19 cellular contexts compared by ENCODE assay signal in genomic region chr3:170003881-170004356, GRCh38. TPM values are rescaled to one million over a fixed set of nuclear protein-coding genes. Genes with fewer than 3 reads are reported as not detected.
DNase-seq lines count a peak whose midpoint lies in the region; ATAC-seq and TF ChIP-seq lines count a peak whose summit lies in the region.
"Had no signal": no experiment of that assay in that cellular context is flagged by ENCODE, and none has a peak within 500 bp of the region (broad histone marks: within the 10 kb centered on the region; RNA-seq: fewer than 3 reads in every experiment).

No MANE protein-coding gene starts in this region.

- H3K36me3 Mint-ChIP-seq in CD4-positive, alpha-beta T cell (ENCODE audit: low read depth): peaks cover 5% of the 10 kb centered on the region
- peaks cover 6% of the 10 kb centered on the region for H3K36me3 Mint-ChIP-seq in endothelial cell (ENCODE audit: low read depth, unreplicated experiment)
- H3K36me3 Mint-ChIP-seq in naive B cell: peaks cover 0 to 13% of the 10 kb centered on the region in 2 donors

- ATAC-seq in CD4-positive, alpha-beta T cell (ENCODE audit: poor library complexity): no peak
- ATAC-seq in naive B cell (ENCODE audit: low read depth in 2 of 2) (no peak), foreskin keratinocyte (no peak)
- ATAC-seq: body of pancreas, K562 had no signal

- no peaks in the 10 kb centered on the region for H3K27me3 ChIP-seq in CD4-positive, alpha-beta T cell (ENCODE audit: control insufficient read depth, insufficient read depth, low read length)
- H3K27me3 ChIP-seq in DOHH2 (ENCODE audit: control insufficient read depth, low read length) (no peaks in the 10 kb centered on the region), foreskin keratinocyte (no peaks in the 10 kb centered on the region)
- H3K27me3 ChIP-seq: body of pancreas, tibial artery had no signal

- H3K4me1 ChIP-seq in DOHH2 (ENCODE audit: control insufficient read depth, low read length): peaks cover 44% of the 10 kb centered on the region
- H3K4me1 ChIP-seq in foreskin keratinocyte: no peaks in the 10 kb centered on the region
- H3K4me1 ChIP-seq: body of pancreas, tibial artery had no signal

- no peaks in the 10 kb centered on the region for H3K9me3 Mint-ChIP-seq in CD4-positive, alpha-beta T cell
- H3K9me3 Mint-ChIP-seq in endothelial cell (ENCODE audit: unreplicated experiment): no peaks in the 10 kb centered on the region
- peaks cover 0 to 4% (median 0%) of the 10 kb centered on the region in 7 donors for H3K9me3 Mint-ChIP-seq in naive B cell
- H3K9me3 Mint-ChIP-seq: activated T-helper 2 cell treated with anti-CD3 and anti-CD28 coated beads, Interferon-gamma antibody, Interleukin-2, Interleukin-4, amounts not matched to agents 10 μg/mL and 5 μg/mL and 100 μg/mL, durations not matched to agents 14 hours and 24 hours and 36 hours; H9 had no signal

- H3K27ac ChIP-seq in CD4-positive, alpha-beta T cell (ENCODE audit: low read depth, low read length): no peak overlapping the region
- H3K27ac ChIP-seq in DOHH2 (ENCODE audit: low read depth, low read length): no peak overlapping the region
- H3K27ac ChIP-seq in foreskin keratinocyte: no peak overlapping the region
- H3K27ac ChIP-seq: body of pancreas, tibial artery had no signal

- H3K27ac Mint-ChIP-seq in CD4-positive, alpha-beta T cell: peak overlapping the region; percentile 68
- H3K27ac Mint-ChIP-seq in endothelial cell (ENCODE audit: unreplicated experiment): peak overlapping the region; percentile 70
- H3K27ac Mint-ChIP-seq in naive B cell: peak overlapping the region; percentile 77 to 96 (median 90)
- H3K27ac Mint-ChIP-seq: activated T-helper 2 cell treated with anti-CD3 and anti-CD28 coated beads, Interferon-gamma antibody, Interleukin-2, Interleukin-4, amounts not matched to agents 10 μg/mL and 5 μg/mL and 100 μg/mL, durations not matched to agents 14 hours and 24 hours and 36 hours; H9; stimulated activated naive CD8-positive, alpha-beta T cell treated with anti-CD3 and anti-CD28 coated beads, Interleukin-15, Interleukin-2, amounts not matched to agents 100 ng/mL and 50 ng/mL, for 24 hours had no signal

- CTCF ChIA-PET in CD4-positive, alpha-beta T cell (lab: Charles Lee): no interaction called here

- no peak for TF ChIP-seq CTCF in CD4-positive, alpha-beta T cell (IDR thresholded peaks at IDR 0.05)
- TF ChIP-seq CTCF in DOHH2 (IDR thresholded peaks at IDR 0.05; ENCODE audit: low read depth, low read length, poor library complexity, severe bottlenecking) (no peak), endothelial cell (IDR thresholded peaks at IDR 0.05; ENCODE audit: unreplicated experiment) (no peak), foreskin keratinocyte (conservative IDR thresholded peaks at IDR 0.05) (no peak)

- peaks cover 17% of the 10 kb centered on the region for H3F3A ChIP-seq in DOHH2 (ENCODE audit: control insufficient read depth, insufficient read depth)

- H3K4me2 ChIP-seq in DOHH2 (ENCODE audit: low read length): no peak overlapping the region
- H3K4me2 ChIP-seq: smooth muscle cell had no signal

- peaks cover 59% of the 10 kb centered on the region for H3K4me1 Mint-ChIP-seq in CD4-positive, alpha-beta T cell (ENCODE audit: low read depth)
- peaks cover 53% of the 10 kb centered on the region for H3K4me1 Mint-ChIP-seq in endothelial cell (ENCODE audit: unreplicated experiment)
- peaks cover 69 to 79% (median 71%) of the 10 kb centered on the region in 3 donors for H3K4me1 Mint-ChIP-seq in naive B cell
- H3K4me1 Mint-ChIP-seq: H9 had no signal

- H3K27me3 Mint-ChIP-seq in CD4-positive, alpha-beta T cell: no peaks in the 10 kb centered on the region
- no peaks in the 10 kb centered on the region for H3K27me3 Mint-ChIP-seq in endothelial cell (ENCODE audit: unreplicated experiment)
- H3K27me3 Mint-ChIP-seq in naive B cell: no peaks in the 10 kb centered on the region
- H3K27me3 Mint-ChIP-seq: stimulated activated naive CD8-positive, alpha-beta T cell treated with anti-CD3 and anti-CD28 coated beads, Interleukin-15, Interleukin-2, amounts not matched to agents 100 ng/mL and 50 ng/mL, for 24 hours had no signal

- no peak for DNase-seq in CD4-positive, alpha-beta T cell
- DNase-seq in endothelial cell (ENCODE audit: low spot score) (no peak), naive B cell (no peak), DMS153 treated with DMSO at 0.1 percent for 48 hours (lab: John Stamatoyannopoulos, UW; ENCODE audit: unreplicated experiment) (no peak), NCI-H187 treated with DMSO at 0.1 percent for 48 hours (lab: John Stamatoyannopoulos, UW) (no peak), foreskin keratinocyte (no peak)
- DNase-seq: activated CD8-positive, alpha-beta memory T cell treated with anti-CD3 and anti-CD28 coated beads, Interleukin-2, amount 50 U/mL, for 48 hours; body of pancreas; H9; head of caudate nucleus; NCI-H2171 treated with DMSO at 0.1 percent for 48 hours; SHP77; stimulated activated CD4-positive, alpha-beta T cell treated with anti-CD3 and anti-CD28 coated beads, Interleukin-4, amount 100 ng/mL, for 1 hour; tibial artery had no signal

- H3K79me2 ChIP-seq in DOHH2 (ENCODE audit: control insufficient read depth, low read length): no peaks in the 10 kb centered on the region

- H4K20me1 ChIP-seq in DOHH2 (ENCODE audit: control insufficient read depth, insufficient read depth, low read depth, low read length): no peaks in the 10 kb centered on the region

- POLR2A ChIA-PET in CD4-positive, alpha-beta T cell (lab: Charles Lee): interaction anchor here (1.0 to 1.4 kb wide), 3 partner anchors 11 to 38 kb away, joined by 4 to 5 read pairs (median 4); partner anchors contain the start of gene SEC62

- peaks cover 5% of the 10 kb centered on the region for H3K36me3 ChIP-seq in DOHH2 (ENCODE audit: control insufficient read depth, low read length)
- H3K36me3 ChIP-seq: tibial artery had no signal

- no peaks in the 10 kb centered on the region for H3K9me2 ChIP-seq in DOHH2 (replicated peaks; ENCODE audit: control insufficient read depth, low read length)

- H3K4me3 ChIP-seq in DOHH2 (ENCODE audit: low read length): 0 out of 2 replicates have a peak overlapping the region, but pooled peaks have one; percentile 53
- H3K4me3 ChIP-seq: body of pancreas, K562, smooth muscle cell, tibial artery had no signal

- no peak overlapping the region for H3K4me3 Mint-ChIP-seq in CD4-positive, alpha-beta T cell
- no peak overlapping the region for H3K4me3 Mint-ChIP-seq in endothelial cell (ENCODE audit: unreplicated experiment)
- H3K4me3 Mint-ChIP-seq in naive B cell: peak overlapping the region in 7 of 8 donors; percentile 29 to 87 (median 79)
- H3K4me3 Mint-ChIP-seq: H9; stimulated activated naive CD8-positive, alpha-beta T cell treated with anti-CD3 and anti-CD28 coated beads, Interleukin-15, Interleukin-2, amounts not matched to agents 100 ng/mL and 50 ng/mL, for 24 hours had no signal

- intact Hi-C loops in CD4-positive, alpha-beta T cell (cut with DNase I, micrococcal nuclease): no loop called here

- no peaks in the 10 kb centered on the region for H3K9me3 ChIP-seq in CD4-positive, alpha-beta T cell (ENCODE audit: control insufficient read depth, low read length)
- no peaks in the 10 kb centered on the region for H3K9me3 ChIP-seq in DOHH2 (ENCODE audit: control insufficient read depth, insufficient read depth, low read length)
- H3K9me3 ChIP-seq: body of pancreas, tibial artery had no signal

RNA-seq across cellular contexts. Expression of gene GPR160, which starts 33.9 kb away (rescaled TPM):
- 1 to 10 TPM; 5.7 TPM for total RNA-seq in CD4-positive, alpha-beta T cell
- total RNA-seq in endothelial cell (ENCODE audit: unreplicated experiment): 14.6 TPM
- 10 to 100 TPM; 49.4 to 92.1 (median 65.5) TPM for polyA plus RNA-seq in naive B cell (ENCODE audit: low read depth in 6 of 6)
- total RNA-seq in foreskin keratinocyte: 0.10 and 0.42 TPM in 2 replicates
- polyA plus RNA-seq in foreskin keratinocyte: 0.17 and 0.31 TPM in 2 replicates

RNA-seq across cellular contexts. Expression of gene SEC62, which starts 37.3 kb away (rescaled TPM):
- 100 to 1,000 TPM; 113 to 117 TPM for total RNA-seq in CD4-positive, alpha-beta T cell
- total RNA-seq in endothelial cell (ENCODE audit: unreplicated experiment) (89.3 TPM), foreskin keratinocyte (38.2 and 50.0 TPM in 2 replicates)
- polyA plus RNA-seq in naive B cell (ENCODE audit: low read depth in 6 of 6) (100 to 1,000 TPM; 290 to 440 (median 404) TPM), foreskin keratinocyte (48.9 and 50.4 TPM in 2 replicates)

Comparison
In these comparisons a context has a peak if more than half of its experiments do, and no peak if none do; other contexts are left out.
1. H3K4me3 Mint-ChIP-seq: peak in naive B cell (7 of 8); none in CD4-positive, alpha-beta T cell (single experiment) and endothelial cell (single experiment).
2. Peak in every context shown above with its lines, with median percentiles within 50 percentile points of each other: H3K27ac Mint-ChIP-seq.